11 cellular contexts compared by ENCODE assay signal in the genomic region with DNA sequence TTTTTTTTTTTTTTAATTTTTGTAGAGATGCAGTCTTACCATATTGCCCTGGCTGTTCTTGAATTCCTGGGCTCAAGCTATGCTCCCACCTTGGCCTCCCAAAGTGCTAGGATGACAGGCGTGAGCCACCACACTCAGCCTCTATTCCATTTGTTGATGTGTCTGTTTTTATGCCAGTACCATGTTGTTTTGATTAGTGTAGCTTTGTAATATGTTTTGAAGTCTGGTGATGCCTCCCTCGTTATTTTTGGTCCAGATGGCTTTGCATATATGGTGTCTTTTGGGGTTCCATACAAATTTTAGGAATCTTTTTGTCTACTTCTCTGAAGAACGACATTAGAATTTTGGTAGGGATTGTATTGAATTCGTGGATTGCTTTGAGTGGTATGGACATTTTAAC.
"Had no signal": no experiment of that assay in that cellular context is flagged by ENCODE, and none has a peak within 500 bp of the region (broad histone marks: within the 10 kb centered on the region; RNA-seq: fewer than 3 reads in every experiment).

No MANE protein-coding gene starts in this region.

- H2AFZ ChIP-seq: GM23248, GM23338 had no signal

- H3K4me3 ChIP-seq: GM23248, GM23338, HAP-1 had no signal

- H3K27ac ChIP-seq: GM23248 had no signal

- ATAC-seq: GM23338, HCT116 had no signal

- H3K9me3 ChIP-seq: HAP-1 had no signal

- H3K36me3 ChIP-seq: HAP-1 had no signal

- H3K9ac ChIP-seq: GM23248 had no signal

- DNase-seq: GM23248, GOT3, H7, H9, HCEC 1CT, HFFc6 had no signal

- FAIRE-seq: H1, H54 had no signal

- H3K4me2 ChIP-seq: GM23338 had no signal

- H3K4me1 ChIP-seq: HAP-1 had no signal
